In the genomic region with DNA sequence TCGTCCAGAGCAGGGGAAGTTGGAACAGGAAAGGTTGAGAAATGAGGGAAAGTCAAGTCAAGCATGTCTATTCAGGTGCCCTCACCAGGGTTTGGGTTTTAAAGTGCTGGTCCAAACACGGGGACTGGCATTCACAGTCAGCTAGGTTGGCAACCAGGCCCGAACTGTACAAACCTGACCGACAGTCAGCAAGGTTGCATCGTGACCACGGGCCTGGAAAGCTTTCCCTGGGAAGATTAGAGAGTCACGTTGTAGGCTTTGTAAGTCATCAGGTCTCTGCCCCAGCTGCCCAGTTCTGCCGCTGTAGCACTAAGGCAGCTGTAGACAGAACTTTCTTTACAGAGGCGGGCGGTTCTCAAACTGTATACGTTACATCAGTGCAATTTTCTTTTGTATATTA, we compare ENCODE assay signal across 1 cellular context.
TF ChIP-seq lines count a peak whose summit lies in the region.

No MANE protein-coding gene starts in this region.

TF ChIP-seq in H1, 55 proteins besides CTCF, POLR2A, EP300 and RAD21:
- TF ChIP-seq MAFK (IDR thresholded peaks at IDR 0.05; ENCODE audit: low read depth, low read length) = no peak
- no peak for TF ChIP-seq SIX5 (IDR thresholded peaks at IDR 0.05; ENCODE audit: low read depth, low read length)
- no peak for TF ChIP-seq YY1 (IDR thresholded peaks at IDR 0.05; ENCODE audit: low read depth, low read length)
- TF ChIP-seq, protein P1, sequence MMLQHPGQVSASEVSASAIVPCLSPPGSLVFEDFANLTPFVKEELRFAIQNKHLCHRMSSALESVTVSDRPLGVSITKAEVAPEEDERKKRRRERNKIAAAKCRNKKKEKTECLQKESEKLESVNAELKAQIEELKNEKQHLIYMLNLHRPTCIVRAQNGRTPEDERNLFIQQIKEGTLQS (IDR thresholded peaks at IDR 0.05; ENCODE audit: insufficient read depth, low read depth, low read length) = no peak
- no peak for TF ChIP-seq SIN3A (conservative IDR thresholded peaks at IDR 0.05 in 1 of 2, IDR thresholded peaks at IDR 0.05 in 1 of 2; ENCODE audit: low read depth in 1 of 2, low read length in 2 of 2)
- no peak for TF ChIP-seq NANOG (IDR thresholded peaks at IDR 0.05; ENCODE audit: insufficient read depth, low read depth, low read length, poor library complexity, severe bottlenecking)
- no peak for TF ChIP-seq BCL11A (IDR thresholded peaks at IDR 0.05; ENCODE audit: low read depth in 2 of 2, low read length in 2 of 2)
- TF ChIP-seq CREB1 (IDR thresholded peaks at IDR 0.05) = no peak
- TF ChIP-seq SAP30 (IDR thresholded peaks at IDR 0.05; ENCODE audit: insufficient read depth, insufficient replicate concordance, low read length) = no peak
- no peak for TF ChIP-seq KDM5A (IDR thresholded peaks at IDR 0.05; ENCODE audit: low read length)
- TF ChIP-seq KDM1A (IDR thresholded peaks at IDR 0.05; ENCODE audit: borderline replicate concordance, low read length) = no peak
- no peak for TF ChIP-seq TEAD4 (IDR thresholded peaks at IDR 0.05; ENCODE audit: low read depth, low read length)
- TF ChIP-seq ZNF274 (IDR thresholded peaks at IDR 0.05; ENCODE audit: borderline replicate concordance, extremely low read depth, low read length) = no peak
- TF ChIP-seq TBP (IDR thresholded peaks at IDR 0.05; ENCODE audit: low read depth, low read length) = no peak
- no peak for TF ChIP-seq PHF8 (conservative IDR thresholded peaks at IDR 0.05; ENCODE audit: low read depth, low read length)
- TF ChIP-seq TAF1 (IDR thresholded peaks at IDR 0.05; ENCODE audit: low read depth, low read length) = no peak
- TF ChIP-seq BACH1 (IDR thresholded peaks at IDR 0.05; ENCODE audit: low read length) = no peak
- TF ChIP-seq CBX8 (IDR thresholded peaks at IDR 0.05; ENCODE audit: borderline replicate concordance, low read depth, low read length) = no peak
- no peak for TF ChIP-seq TCF12 (IDR thresholded peaks at IDR 0.05; ENCODE audit: low read depth, low read length)
- TF ChIP-seq JUN (IDR thresholded peaks at IDR 0.05; ENCODE audit: low read depth, low read length) = no peak
